Comparison of ENCODE assay signal across 13 cellular contexts in the genomic region with DNA sequence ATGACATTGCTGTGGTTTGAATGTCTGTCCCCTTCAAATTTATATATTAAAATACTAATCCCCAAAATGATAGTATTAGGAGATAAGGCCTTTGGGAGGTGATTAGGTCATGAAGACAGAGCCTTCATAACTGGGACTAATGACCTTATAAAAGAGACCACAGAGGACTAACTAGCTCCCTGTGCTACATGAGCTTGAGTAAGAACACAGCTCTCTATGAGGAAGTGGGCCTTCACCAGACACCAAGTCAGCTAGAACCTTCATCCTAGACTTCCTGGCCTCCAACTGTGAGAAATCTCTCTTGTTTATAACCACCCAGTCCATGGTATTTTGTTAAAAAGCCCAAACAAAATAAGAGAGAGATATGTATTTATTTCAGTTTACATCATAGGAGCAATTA.
DNase-seq lines count a peak whose midpoint lies in the region; ATAC-seq and TF ChIP-seq lines count a peak whose summit lies in the region.
"Had no signal": no experiment of that assay in that cellular context is flagged by ENCODE, and none has a peak within 500 bp of the region (broad histone marks: within the 10 kb centered on the region; RNA-seq: fewer than 3 reads in every experiment).

No MANE protein-coding gene starts in this region.

- in situ Hi-C loops in G401 (cut with HindIII; ENCODE audit: low sequenced_read_pairs), result no loop called here

- no peaks in the 10 kb centered on the region for H3K27me3 Mint-ChIP-seq in stimulated activated naive CD8-positive, alpha-beta T cell treated with anti-CD3 and anti-CD28 coated beads, Interleukin-15, amount 100 ng/mL, for 72 hours
- H3K27me3 Mint-ChIP-seq: activated naive CD4-positive, alpha-beta T cell treated with anti-CD3 and anti-CD28 coated beads, Interleukin-2, amount 50 U/mL, for 24 hours had no signal

- H3K4me1 Mint-ChIP-seq in stimulated activated naive CD8-positive, alpha-beta T cell treated with anti-CD3 and anti-CD28 coated beads, Interleukin-15, amount 100 ng/mL, for 72 hours, result no peaks in the 10 kb centered on the region
- H3K4me1 Mint-ChIP-seq: activated naive CD4-positive, alpha-beta T cell treated with anti-CD3 and anti-CD28 coated beads, Interleukin-2, amount 50 U/mL, for 24 hours had no signal

- no peak overlapping the region for H3K4me3 ChIP-seq in thyroid gland (replicated peaks in 1 of 3)
- H3K4me3 ChIP-seq: mucosa of descending colon, right atrium auricular region had no signal

- no peaks in the 10 kb centered on the region for H3K9me3 ChIP-seq in thyroid gland
- H3K9me3 ChIP-seq: mucosa of descending colon, right atrium auricular region had no signal

- intact Hi-C loops in thyroid gland (cut with DNase I), result no loop called here

- H3K36me3 ChIP-seq in thyroid gland, result no peaks in the 10 kb centered on the region
- H3K36me3 ChIP-seq: right atrium auricular region had no signal

- DNase-seq in GM10266 (ENCODE audit: extremely low spot score) (peak; percentile 17), SW 1271 (lab: John Stamatoyannopoulos, UW) (no peak), thyroid gland (no peak), G401 (ENCODE audit: low spot score) (no peak)
- no peak for DNase-seq in stimulated activated naive CD8-positive, alpha-beta T cell treated with anti-CD3 and anti-CD28 coated beads, Interleukin-15, amount 100 ng/mL, for 72 hours
- DNase-seq: activated CD4-positive, CD25-positive, alpha-beta regulatory T cell treated with anti-CD3 and anti-CD28 coated beads, Interleukin-2, amount 50 U/mL, for 72 hours; mucosa of descending colon; NCI-H2029 had no signal

- no peak overlapping the region for H3K27ac Mint-ChIP-seq in stimulated activated naive CD8-positive, alpha-beta T cell treated with anti-CD3 and anti-CD28 coated beads, Interleukin-15, amount 100 ng/mL, for 72 hours
- H3K27ac Mint-ChIP-seq: activated naive CD4-positive, alpha-beta T cell treated with anti-CD3 and anti-CD28 coated beads, Interleukin-2, amount 50 U/mL, for 24 hours had no signal

- H3K9me3 Mint-ChIP-seq in stimulated activated naive CD8-positive, alpha-beta T cell treated with anti-CD3 and anti-CD28 coated beads, Interleukin-15, amount 100 ng/mL, for 72 hours, result peaks cover 5 to 11% of the 10 kb centered on the region in 2 donors
- H3K9me3 Mint-ChIP-seq: activated naive CD4-positive, alpha-beta T cell treated with anti-CD3 and anti-CD28 coated beads, Interleukin-2, amount 50 U/mL, for 24 hours had no signal

- TF ChIP-seq CTCF in GM10266 (IDR thresholded peaks at IDR 0.05; ENCODE audit: control insufficient read depth, insufficient read depth, low read depth, missing control alignments), result no peak
- no peak for TF ChIP-seq CTCF in thyroid gland (IDR thresholded peaks at IDR 0.05)

- H3K4me1 ChIP-seq in thyroid gland, result no peaks in the 10 kb centered on the region
- H3K4me1 ChIP-seq: right atrium auricular region had no signal

- H3K27ac ChIP-seq in thyroid gland, result no peak overlapping the region
- H3K27ac ChIP-seq: right atrium auricular region had no signal

- H3K27me3 ChIP-seq in thyroid gland, result no peaks in the 10 kb centered on the region
- H3K27me3 ChIP-seq: right atrium auricular region had no signal

- no peak for TF ChIP-seq POLR2A in thyroid gland (IDR thresholded peaks at IDR 0.05)

- ATAC-seq in GM19328 (IDR thresholded peaks at IDR 0.05; ENCODE audit: unreplicated experiment) (peak; percentile 87), HG02759 (IDR thresholded peaks at IDR 0.05; ENCODE audit: unreplicated experiment) (peak; percentile 90), HG03457 (IDR thresholded peaks at IDR 0.05; ENCODE audit: unreplicated experiment) (peak; percentile 92)
- ATAC-seq in stimulated activated naive CD8-positive, alpha-beta T cell treated with anti-CD3 and anti-CD28 coated beads, Interleukin-15, amount 100 ng/mL, for 72 hours, result no peak
- ATAC-seq: mucosa of descending colon had no signal

- H3K4me3 Mint-ChIP-seq in stimulated activated naive CD8-positive, alpha-beta T cell treated with anti-CD3 and anti-CD28 coated beads, Interleukin-15, amount 100 ng/mL, for 72 hours, result no peak overlapping the region
- H3K4me3 Mint-ChIP-seq: activated naive CD4-positive, alpha-beta T cell treated with anti-CD3 and anti-CD28 coated beads, Interleukin-2, amount 50 U/mL, for 24 hours had no signal
